ENCODE assay signal across 11 cellular contexts in the genomic region with DNA sequence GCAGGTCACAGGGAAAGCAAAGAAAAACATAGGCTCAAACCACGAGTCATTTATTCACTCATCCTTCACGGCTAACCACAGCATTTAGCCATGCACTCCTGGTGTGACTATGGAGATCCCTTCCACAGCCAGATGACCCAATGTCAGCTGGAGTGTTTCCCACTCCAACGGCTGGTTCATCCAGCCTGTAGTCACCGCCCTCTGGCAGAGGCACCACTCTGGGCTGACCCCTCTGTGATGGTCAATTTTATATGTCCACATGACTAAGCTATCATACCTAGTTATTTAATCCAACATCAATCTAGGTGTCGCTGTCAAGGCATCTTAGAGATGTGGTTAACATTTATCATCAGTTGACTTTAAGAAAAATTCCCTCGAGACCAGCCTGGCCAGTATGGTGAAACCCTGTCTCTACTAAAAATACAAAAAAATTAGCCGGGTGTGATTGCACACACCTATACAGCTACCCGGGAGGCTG. TPM values are rescaled to one million over a fixed set of nuclear protein-coding genes. Genes with fewer than 3 reads are reported as not detected.
A peak's percentile ranks its signal among the peaks of the same experiment; 100 is the strongest.
DNase-seq lines count a peak whose midpoint lies in the region; ATAC-seq, FAIRE-seq and TF ChIP-seq lines count a peak whose summit lies in the region.
"Had no signal": no experiment of that assay in that cellular context is flagged by ENCODE, and none has a peak within 500 bp of the region (broad histone marks: within the 10 kb centered on the region; RNA-seq: fewer than 3 reads in every experiment).

No MANE protein-coding gene starts in this region.

- no peak for TF ChIP-seq CTCF in astrocyte (IDR thresholded peaks at IDR 0.05; ENCODE audit: insufficient read depth, low read depth, low read length)
- no peak for TF ChIP-seq CTCF in left lung (IDR thresholded peaks at IDR 0.05)

- H3K4me1 ChIP-seq in BLaER1 = peaks cover 98% of the 10 kb centered on the region
- peaks cover 10% of the 10 kb centered on the region for H3K4me1 ChIP-seq in astrocyte (ENCODE audit: insufficient read depth, low read length)
- H3K4me1 ChIP-seq in left lung = peaks cover 8 to 12% of the 10 kb centered on the region in 2 donors
- H3K4me1 ChIP-seq in trophoblast cell (ENCODE audit: control insufficient read depth in 1 of 2, insufficient read depth in 2 of 2, low read length in 2 of 2) = no peaks in the 10 kb centered on the region

- H3K79me1 ChIP-seq in trophoblast cell (ENCODE audit: low read length) = no peaks in the 10 kb centered on the region

- H3K14ac ChIP-seq in trophoblast cell (ENCODE audit: low read length) = no peak overlapping the region

- H3K9me3 ChIP-seq in BLaER1 (no peaks in the 10 kb centered on the region), astrocyte (ENCODE audit: insufficient read depth, low read depth, low read length) (no peaks in the 10 kb centered on the region), left lung (no peaks in the 10 kb centered on the region), trophoblast cell (ENCODE audit: insufficient read depth, low read depth, low read length) (no peaks in the 10 kb centered on the region)

- H3K9ac ChIP-seq in BLaER1 (peak overlapping the region; percentile 59; the same call in 1 of the 2 replicates), astrocyte (ENCODE audit: low read length) (no peak overlapping the region), trophoblast cell (ENCODE audit: low read length) (no peak overlapping the region)

- H3K27ac Mint-ChIP-seq in astrocyte (ENCODE audit: unreplicated experiment) = no peak overlapping the region

- H3K4me2 ChIP-seq in BLaER1 (peak overlapping the region; percentile 89), astrocyte (ENCODE audit: low read length) (peak overlapping the region; percentile 47), trophoblast cell (ENCODE audit: low read length) (no peak overlapping the region)

- no peak overlapping the region for H4K91ac ChIP-seq in trophoblast cell (ENCODE audit: low read depth, low read length)

- H3K23ac ChIP-seq in trophoblast cell (ENCODE audit: low read length) = no peak overlapping the region

- H2AK5ac ChIP-seq in trophoblast cell (ENCODE audit: low read length) = no peak overlapping the region

- peak overlapping the region; percentile 43; the same call in 1 of the 2 replicates for H3K4me3 ChIP-seq in BLaER1
- H3K4me3 ChIP-seq in astrocyte (ENCODE audit: insufficient read depth, low read depth, low read length) = no peak overlapping the region
- no peak overlapping the region for H3K4me3 ChIP-seq in left lung
- no peak overlapping the region for H3K4me3 ChIP-seq in trophoblast cell (ENCODE audit: low read depth, low read length)

- no peak overlapping the region for H3K4ac ChIP-seq in trophoblast cell (ENCODE audit: low read depth, low read length)

- peak overlapping the region; percentile 3 for H3K4me3 Mint-ChIP-seq in astrocyte (ENCODE audit: unreplicated experiment)

- no peaks in the 10 kb centered on the region for H3K36me3 ChIP-seq in BLaER1
- no peaks in the 10 kb centered on the region for H3K36me3 ChIP-seq in astrocyte (ENCODE audit: insufficient read depth, low read length)
- no peaks in the 10 kb centered on the region for H3K36me3 ChIP-seq in left lung
- no peaks in the 10 kb centered on the region for H3K36me3 ChIP-seq in trophoblast cell (ENCODE audit: control insufficient read depth in 1 of 2, insufficient read depth in 2 of 2, low read length in 2 of 2)

- H3K4me1 Mint-ChIP-seq in astrocyte (ENCODE audit: low read depth, unreplicated experiment) = peaks cover 15% of the 10 kb centered on the region

- peaks cover 4% of the 10 kb centered on the region for H3K27me3 Mint-ChIP-seq in astrocyte (ENCODE audit: low read depth, unreplicated experiment)

- no CpG with 5 or more reads among the region's 8 CpGs for WGBS in trophoblast cell (ENCODE audit: extremely low coverage, insufficient coverage, insufficient read length)

- H3K79me2 ChIP-seq in astrocyte (ENCODE audit: insufficient read depth, low read length) (no peaks in the 10 kb centered on the region), trophoblast cell (ENCODE audit: control insufficient read depth, insufficient read depth, low read length, poor library complexity) (no peaks in the 10 kb centered on the region)

- no peak for FAIRE-seq in astrocyte (lab: Jason Lieb, UNC)
- FAIRE-seq: endometrium had no signal

- H2BK5ac ChIP-seq in trophoblast cell (ENCODE audit: low read depth, low read length, poor library complexity) = no peak overlapping the region

- H3K27ac ChIP-seq in BLaER1 (peak overlapping the region; percentile 93), astrocyte (ENCODE audit: low read depth, low read length) (no peak overlapping the region), left lung (no peak overlapping the region), trophoblast cell (ENCODE audit: low read depth, low read length) (no peak overlapping the region)

- intact Hi-C loops in left lung (cut with DNase I) = no loop called here

- H2BK120ac ChIP-seq in trophoblast cell (ENCODE audit: insufficient read depth, low read length, poor library complexity) = no peak overlapping the region

- no peaks in the 10 kb centered on the region for H3K36me3 Mint-ChIP-seq in astrocyte (ENCODE audit: low read depth, unreplicated experiment)

- H3K27me3 ChIP-seq in BLaER1 (no peaks in the 10 kb centered on the region), astrocyte (ENCODE audit: insufficient read depth, low read length) (peaks cover 9% of the 10 kb centered on the region), left lung (no peaks in the 10 kb centered on the region), trophoblast cell (ENCODE audit: insufficient read depth, low read length) (no peaks in the 10 kb centered on the region)

- no peak overlapping the region for H2AFZ ChIP-seq in astrocyte (ENCODE audit: low read depth, low read length)
- no peak overlapping the region for H2AFZ ChIP-seq in trophoblast cell (ENCODE audit: insufficient read depth, low read length, poor library complexity)

- H2BK12ac ChIP-seq in trophoblast cell (ENCODE audit: low read length) = no peak overlapping the region

- ATAC-seq in left lung (peak; percentile 10), HG02884 (IDR thresholded peaks at IDR 0.05; ENCODE audit: unreplicated experiment) (no peak), GM19035 (IDR thresholded peaks at IDR 0.05; ENCODE audit: unreplicated experiment) (no peak), HG03175 (IDR thresholded peaks at IDR 0.05; ENCODE audit: unreplicated experiment) (no peak)

- H4K12ac ChIP-seq in trophoblast cell (ENCODE audit: low read depth, low read length) = no peak overlapping the region

- peak; percentile 66 for DNase-seq in HK-2 (ENCODE audit: unreplicated experiment)
- DNase-seq in astrocyte (ENCODE audit: low read depth) = peak; percentile 91
- no peak for DNase-seq in left lung
- DNase-seq in trophoblast cell = no peak
- DNase-seq: DMS153, NCI-H1694 had no signal

- no peaks in the 10 kb centered on the region for H3K9me3 Mint-ChIP-seq in astrocyte (ENCODE audit: unreplicated experiment)

- no peak overlapping the region for H4K8ac ChIP-seq in trophoblast cell (ENCODE audit: low read depth, low read length)

- H3K18ac ChIP-seq in trophoblast cell (ENCODE audit: low read length) = no peak overlapping the region

- H4K20me1 ChIP-seq in BLaER1 = no peaks in the 10 kb centered on the region
- H4K20me1 ChIP-seq in astrocyte (ENCODE audit: insufficient read depth, low read length) = no peaks in the 10 kb centered on the region

RNA-seq across cellular contexts. Expression of a gene that starts 9.5 kb away (rescaled TPM):
- total RNA-seq in astrocyte = 18.0 and 19.5 TPM in 2 replicates
- 10 to 100 TPM; 37.0 to 40.2 TPM for total RNA-seq in left lung
- polyA plus RNA-seq in trophoblast cell (2013) = 12.1 and 12.9 TPM in 2 replicates

RNA-seq across cellular contexts. Expression of a gene that starts 40.1 kb away (rescaled TPM):
- 4.2 and 4.7 TPM in 2 replicates for total RNA-seq in astrocyte
- 1 to 10 TPM; 4.4 to 6.8 TPM for total RNA-seq in left lung
- polyA plus RNA-seq in trophoblast cell (2013) = 0.60 and 0.64 TPM in 2 replicates

RNA-seq across cellular contexts. Expression of a gene that starts 43.8 kb away (rescaled TPM):
- total RNA-seq in astrocyte (66.2 and 78.1 TPM in 2 replicates), left lung (10 to 100 TPM; 47.3 to 52.1 TPM)
- polyA plus RNA-seq in trophoblast cell (2013) = 24.7 and 24.8 TPM in 2 replicates

Comparison
In these comparisons a context has a peak if more than half of its experiments do, and no peak if none do; other contexts are left out.
1. DNase-seq: peak in HK-2 (single experiment) and astrocyte (single experiment); none in left lung (0 of 2) and trophoblast cell (0 of 2).